Comparison of ENCODE assay signal across 27 cellular contexts in the genomic region with DNA sequence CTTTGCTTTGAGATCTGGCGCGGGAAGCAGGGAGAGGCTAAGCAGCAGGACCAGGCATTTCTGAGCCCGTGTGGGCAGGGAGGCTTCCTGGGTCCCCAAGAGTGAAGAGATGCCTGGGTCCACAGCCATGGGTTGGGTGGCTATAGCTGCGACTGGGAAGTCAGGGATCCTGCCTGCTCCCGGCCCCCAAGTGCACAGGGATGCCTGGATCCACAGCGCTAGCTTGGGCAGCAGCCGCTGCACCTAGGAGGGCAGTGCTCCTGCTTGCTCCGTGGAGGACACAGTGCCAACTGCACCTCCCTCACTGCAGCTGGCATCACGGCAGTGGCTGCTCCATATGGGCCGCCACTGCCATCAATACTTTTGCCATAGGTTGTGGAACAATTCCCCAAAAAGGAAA.
"Had no signal": no experiment of that assay in that cellular context is flagged by ENCODE, and none has a peak within 500 bp of the region (broad histone marks: within the 10 kb centered on the region; RNA-seq: fewer than 3 reads in every experiment).

No MANE protein-coding gene starts in this region.

- H3K36me3 Mint-ChIP-seq: memory B cell; natural killer cell treated with Interleukin-12 subunit alpha and Interleukin-12 subunit beta and Interleukin-15 and Interleukin-18, amount 100 ng/mL, for 72 hours had no signal

- ATAC-seq: foreskin keratinocyte; gastroesophageal sphincter; left colon; natural killer cell treated with Interleukin-12 subunit alpha and Interleukin-12 subunit beta and Interleukin-15 and Interleukin-18, amount 100 ng/mL, for 72 hours; right cardiac atrium; upper lobe of right lung had no signal

- H3K4me3 Mint-ChIP-seq: central memory CD8-positive, alpha-beta T cell; dendritic cell treated with granulocyte-macrophage colony-stimulating factor and Interleukin-4, amounts not matched to agents 40 ng/mL and 50 ng/mL, for 4 days; memory B cell; natural killer cell treated with Interleukin-12 subunit alpha and Interleukin-12 subunit beta and Interleukin-15 and Interleukin-18, amount 100 ng/mL, for 72 hours; neural crest cell had no signal

- H3K4me3 ChIP-seq: colonic mucosa, esophagus muscularis mucosa, gastroesophageal sphincter, heart right ventricle, left ventricle myocardium inferior, lung, prostate gland, skin epidermis, thoracic aorta, tibial nerve, upper lobe of right lung, uterus had no signal

- H3K27me3 Mint-ChIP-seq: central memory CD8-positive, alpha-beta T cell; dendritic cell treated with granulocyte-macrophage colony-stimulating factor and Interleukin-4, amounts not matched to agents 40 ng/mL and 50 ng/mL, for 4 days; memory B cell; natural killer cell treated with Interleukin-12 subunit alpha and Interleukin-12 subunit beta and Interleukin-15 and Interleukin-18, amount 100 ng/mL, for 72 hours had no signal

- H3K27me3 ChIP-seq: colonic mucosa, esophagus muscularis mucosa, foreskin keratinocyte, gastroesophageal sphincter, heart right ventricle, tibial nerve, upper lobe of right lung, uterus had no signal

- H3K9ac ChIP-seq: parathyroid adenoma had no signal

- H3K36me3 ChIP-seq: colonic mucosa, esophagus muscularis mucosa, gastroesophageal sphincter, heart right ventricle, left ventricle myocardium inferior, prostate gland, thoracic aorta, tibial nerve, upper lobe of right lung, uterus had no signal

- H3K9me3 Mint-ChIP-seq: neural crest cell had no signal

- H3K27ac Mint-ChIP-seq: dendritic cell treated with granulocyte-macrophage colony-stimulating factor and Interleukin-4, amounts not matched to agents 40 ng/mL and 50 ng/mL, for 4 days; memory B cell; natural killer cell treated with Interleukin-12 subunit alpha and Interleukin-12 subunit beta and Interleukin-15 and Interleukin-18, amount 100 ng/mL, for 72 hours had no signal

- H3K4me1 Mint-ChIP-seq: central memory CD8-positive, alpha-beta T cell; memory B cell had no signal

- H3K9me3 ChIP-seq: colonic mucosa, esophagus muscularis mucosa, gastroesophageal sphincter, left ventricle myocardium inferior, prostate gland, thoracic aorta, tibial nerve, upper lobe of right lung, uterus had no signal

- H3K4me1 ChIP-seq: colonic mucosa, esophagus muscularis mucosa, foreskin keratinocyte, gastroesophageal sphincter, heart right ventricle, left ventricle myocardium inferior, parathyroid adenoma, prostate gland, tibial nerve, upper lobe of right lung, uterus had no signal

- DNase-seq: colonic mucosa; effector CD8-positive, alpha-beta T cell; foreskin keratinocyte; heart right ventricle; hippocampal formation; left colon; left ventricle myocardium inferior; stimulated activated CD4-positive, alpha-beta T cell treated with anti-CD3 and anti-CD28 coated beads, Interleukin-15, amount 100 ng/mL, for 24 hours; stimulated activated CD4-positive, alpha-beta T cell treated with anti-CD3 and anti-CD28 coated beads, Interleukin-2, amount 100 ng/mL, for 48 hours; stimulated activated naive CD4-positive, alpha-beta T cell; substantia nigra; upper lobe of right lung; uterus had no signal

- H3K27ac ChIP-seq: colonic mucosa, esophagus muscularis mucosa, foreskin keratinocyte, gastroesophageal sphincter, heart right ventricle, left ventricle myocardium inferior, parathyroid adenoma, prostate gland, skin epidermis, thoracic aorta, tibial nerve, upper lobe of right lung, uterus had no signal
